In genomic region chr14:103347091-103347815, GRCh38 we compare ENCODE assay signal across 29 cellular contexts. TPM values are rescaled to one million over a fixed set of nuclear protein-coding genes. Genes with fewer than 3 reads are reported as not detected.
DNase-seq lines count a peak whose midpoint lies in the region; ATAC-seq, FAIRE-seq and TF ChIP-seq lines count a peak whose summit lies in the region.
"Had no signal": no experiment of that assay in that cellular context is flagged by ENCODE, and none has a peak within 500 bp of the region (broad histone marks: within the 10 kb centered on the region; RNA-seq: fewer than 3 reads in every experiment).

No MANE protein-coding gene starts in this region.

- H3K9me3 ChIP-seq in psoas muscle = no peaks in the 10 kb centered on the region
- H3K9me3 ChIP-seq: HAP-1, transverse colon had no signal

- TF ChIP-seq CTCF in psoas muscle (IDR thresholded peaks at IDR 0.05) = no peak

- H3K27ac ChIP-seq in psoas muscle = no peak overlapping the region
- H3K27ac ChIP-seq in substantia nigra (ENCODE audit: low read depth, low read length, poor library complexity, severe bottlenecking) = no peak overlapping the region
- H3K27ac ChIP-seq: HL-60, transverse colon, VCaP had no signal

- intact Hi-C loops in psoas muscle (cut with DNase I) = no loop called here

- FAIRE-seq in GM12891 (lab: Jason Lieb, UNC) = no peak

- H3K4me1 ChIP-seq in psoas muscle = no peaks in the 10 kb centered on the region
- H3K4me1 ChIP-seq: HAP-1, transverse colon had no signal

- 46 to 57% (median 55%) methylated on average over 12 of the region's 12 CpGs for WGBS in psoas muscle, 3 donors

- peaks cover 3 to 10% (median 9%) of the 10 kb centered on the region in 3 donors for H3K4me1 Mint-ChIP-seq in T-cell

- H3K4me3 Mint-ChIP-seq in T-cell = peak overlapping the region in 1 of 3 donors; percentile 39
- H3K4me3 Mint-ChIP-seq: activated CD4-positive, alpha-beta memory T cell treated with anti-CD3 and anti-CD28 coated beads for 36 hours; activated naive CD4-positive, alpha-beta T cell treated with anti-CD3 and anti-CD28 coated beads for 36 hours; activated T-cell treated with anti-CD3 and anti-CD28 coated beads, Interleukin-2, amount 50 U/mL, for 4 hours; natural killer cell; stimulated activated naive CD8-positive, alpha-beta T cell treated with anti-CD3 and anti-CD28 coated beads, Interleukin-15, Interleukin-2, amounts not matched to agents 100 ng/mL and 50 ng/mL, for 24 hours; T-helper 1 cell treated with Interleukin-12 subunit alpha and Interleukin-12 subunit beta and Interleukin-4 antibody, amounts not matched to agents 30 μg/mL and 1 μg/mL, for 36 hours had no signal

- DNase-seq in GM12891 (ENCODE audit: insufficient read length, low spot score) (no peak), T-cell (no peak), erythroblast (lab: John Stamatoyannopoulos, UW) (no peak), psoas muscle (no peak), substantia nigra (lab: John Stamatoyannopoulos, UW) (no peak)
- DNase-seq: activated CD4-positive, alpha-beta memory T cell treated with anti-CD3 and anti-CD28 coated beads for 36 hours; activated naive CD4-positive, alpha-beta T cell treated with anti-CD3 and anti-CD28 coated beads for 36 hours; activated T-cell treated with anti-CD3 and anti-CD28 coated beads, Interleukin-2, amount 50 U/mL, for 4 hours; AML-193; aorta; COR-L47; effector CD8-positive, alpha-beta T cell; kidney glomerular epithelial cell; mesenchymal stem cell; natural killer cell; NCI-H1694; NCI-H748 treated with DMSO at 0.1 percent for 48 hours; PC-9; posterior cingulate gyrus; SIG-M5; stimulated activated CD4-positive, alpha-beta T cell treated with anti-CD3 and anti-CD28 coated beads, Interleukin-2, amount 100 ng/mL, for 48 hours; transverse colon had no signal

- H3K4me3 ChIP-seq in psoas muscle = no peak overlapping the region
- H3K4me3 ChIP-seq: HAP-1, PC-9, transverse colon had no signal

- H3K27ac Mint-ChIP-seq in T-cell = peak overlapping the region; percentile 47 to 52
- H3K27ac Mint-ChIP-seq: activated CD4-positive, alpha-beta memory T cell treated with anti-CD3 and anti-CD28 coated beads for 36 hours; activated naive CD4-positive, alpha-beta T cell treated with anti-CD3 and anti-CD28 coated beads for 36 hours; stimulated activated naive CD8-positive, alpha-beta T cell treated with anti-CD3 and anti-CD28 coated beads, Interleukin-15, Interleukin-2, amounts not matched to agents 100 ng/mL and 50 ng/mL, for 24 hours; T-helper 1 cell treated with Interleukin-12 subunit alpha and Interleukin-12 subunit beta and Interleukin-4 antibody, amounts not matched to agents 30 μg/mL and 1 μg/mL, for 36 hours had no signal

- H3K9me3 Mint-ChIP-seq in T-cell = no peaks in the 10 kb centered on the region
- H3K9me3 Mint-ChIP-seq: activated CD4-positive, alpha-beta memory T cell treated with anti-CD3 and anti-CD28 coated beads for 36 hours; activated naive CD4-positive, alpha-beta T cell treated with anti-CD3 and anti-CD28 coated beads for 36 hours; activated T-cell treated with anti-CD3 and anti-CD28 coated beads, Interleukin-2, amount 50 U/mL, for 4 hours; natural killer cell; stimulated activated naive CD8-positive, alpha-beta T cell treated with anti-CD3 and anti-CD28 coated beads, Interleukin-15, Interleukin-2, amounts not matched to agents 100 ng/mL and 50 ng/mL, for 24 hours; T-helper 1 cell treated with Interleukin-12 subunit alpha and Interleukin-12 subunit beta and Interleukin-4 antibody, amounts not matched to agents 30 μg/mL and 1 μg/mL, for 36 hours had no signal

- H3K36me3 ChIP-seq in psoas muscle (ENCODE audit: insufficient read depth in 1 of 2, low read depth in 1 of 2) = peaks cover 13 to 29% of the 10 kb centered on the region in 2 donors

- H3K27me3 ChIP-seq in psoas muscle (ENCODE audit: insufficient read depth in 3 of 3, low read length in 2 of 3) = no peaks in the 10 kb centered on the region
- H3K27me3 ChIP-seq: transverse colon had no signal

- no peak for TF ChIP-seq POLR2A in GM12891 (IDR thresholded peaks at IDR 0.05; ENCODE audit: low read depth, low read length)
- peak; percentile 2 for TF ChIP-seq POLR2A in erythroblast (IDR thresholded peaks at IDR 0.05; ENCODE audit: low read length)

- POLR2A ChIA-PET in T-cell (lab: Charles Lee) = interaction anchor here in 1 of 2 donors (0.7 kb wide), 1 partner anchor 46 kb away, joined by 3 read pairs; no protein-coding TSS in a partner anchor

- H3K27me3 Mint-ChIP-seq in T-cell = peaks cover 0 to 4% of the 10 kb centered on the region in 2 donors
- H3K27me3 Mint-ChIP-seq: stimulated activated naive CD8-positive, alpha-beta T cell treated with anti-CD3 and anti-CD28 coated beads, Interleukin-15, Interleukin-2, amounts not matched to agents 100 ng/mL and 50 ng/mL, for 24 hours had no signal

- ATAC-seq in T-cell (replicated peaks in 1 of 4) (peak in 1 of 4 experiments; percentile 6), psoas muscle (peak; percentile 21 to 36 (median 27)), HG02798 (IDR thresholded peaks at IDR 0.05; ENCODE audit: poor library complexity, unreplicated experiment) (no peak), HG02970 (IDR thresholded peaks at IDR 0.05; ENCODE audit: low FRiP score, unreplicated experiment) (no peak)
- ATAC-seq: activated T-cell treated with anti-CD3 and anti-CD28 coated beads, Interleukin-2, amount 50 U/mL, for 4 hours had no signal

- CTCF ChIA-PET in T-cell (lab: Charles Lee) = no interaction called here

- H3K36me3 Mint-ChIP-seq in T-cell = peaks cover 16% of the 10 kb centered on the region

TF ChIP-seq in GM12891, 5 proteins besides CTCF, POLR2A, EP300 and RAD21:
- TF ChIP-seq PAX5 (IDR thresholded peaks at IDR 0.05; ENCODE audit: insufficient read depth, low read length, severe bottlenecking) (no peak), TAF1 (IDR thresholded peaks at IDR 0.05; ENCODE audit: low read depth, low read length) (no peak), POU2F2 (IDR thresholded peaks at IDR 0.05; ENCODE audit: low read depth, low read length) (no peak), SPI1 (IDR thresholded peaks at IDR 0.05; ENCODE audit: low read depth, low read length) (no peak), POLR2AphosphoS5 (IDR thresholded peaks at IDR 0.05; ENCODE audit: low read depth, low read length) (0 out of 2 replicates have a peak, but pooled peaks have one; percentile 62)

RNA-seq across cellular contexts. Expression of gene EIF5, which starts 13.2 kb away (rescaled TPM):
- 139 TPM for polyA plus RNA-seq in GM12891 (2012; ENCODE audit: low read depth, missing spikeins)
- 100 to 1,000 TPM; 223 to 650 (median 261) TPM for total RNA-seq in T-cell
- total RNA-seq in psoas muscle = 100 to 1,000 TPM; 222 to 535 (median 414) TPM
- 100 to 1,000 TPM; 163 to 381 (median 354) TPM for polyA plus RNA-seq in psoas muscle

RNA-seq across cellular contexts. Expression of gene MARK3, which starts 38.0 kb away (rescaled TPM):
- 37.0 TPM for polyA plus RNA-seq in GM12891 (2012; ENCODE audit: low read depth, missing spikeins)
- total RNA-seq in T-cell (100 to 1,000 TPM in 4 of 5 donors, 10 to 100 TPM in 1; 94.7 to 128 (median 107) TPM), psoas muscle (10 to 100 TPM; 56.0 to 75.9 (median 66.7) TPM)
- 10 to 100 TPM; 46.1 to 89.2 (median 53.5) TPM for polyA plus RNA-seq in psoas muscle

Comparison
In these comparisons a context has a peak if more than half of its experiments do, and no peak if none do; other contexts are left out.
1. ATAC-seq: peak in psoas muscle (4 of 4); none in HG02798 (single experiment) and HG02970 (single experiment).